ENCODE assay signal across 13 cellular contexts in genomic region chr5:172044631-172045314, GRCh38. TPM values are rescaled to one million over a fixed set of nuclear protein-coding genes. Genes with fewer than 3 reads are reported as not detected.
DNase-seq lines count a peak whose midpoint lies in the region; ATAC-seq lines count a peak whose summit lies in the region.
"Had no signal": no experiment of that assay in that cellular context is flagged by ENCODE, and none has a peak within 500 bp of the region (broad histone marks: within the 10 kb centered on the region; RNA-seq: fewer than 3 reads in every experiment).

No MANE protein-coding gene starts in this region.

- no peaks in the 10 kb centered on the region for H3K27me3 Mint-ChIP-seq in dendritic cell treated with granulocyte-macrophage colony-stimulating factor and Interleukin-4, amounts not matched to agents 40 ng/mL and 50 ng/mL, for 4 days
- H3K27me3 Mint-ChIP-seq in stimulated activated naive B cell treated with anti-CD40 and anti-IgM and Interleukin-4, amounts not matched to agents 10 μg/mL and 1 μg/mL and 100 μg/mL, for 72 hours: no peaks in the 10 kb centered on the region
- H3K27me3 Mint-ChIP-seq: activated CD4-positive, alpha-beta T cell treated with anti-CD3 and anti-CD28 coated beads, Interleukin-2, amount 10 ng/mL, durations not matched to agents 7 days and 5 days; progenitor cell of endocrine pancreas had no signal

- H3K4me1 Mint-ChIP-seq in dendritic cell treated with granulocyte-macrophage colony-stimulating factor and Interleukin-4, amounts not matched to agents 40 ng/mL and 50 ng/mL, for 4 days (ENCODE audit: low read depth): peaks cover 47% of the 10 kb centered on the region
- peaks cover 19 to 29% of the 10 kb centered on the region in 2 donors for H3K4me1 Mint-ChIP-seq in stimulated activated naive B cell treated with anti-CD40 and anti-IgM and Interleukin-4, amounts not matched to agents 10 μg/mL and 1 μg/mL and 100 μg/mL, for 72 hours

- no peak overlapping the region for H3K4me3 Mint-ChIP-seq in dendritic cell treated with granulocyte-macrophage colony-stimulating factor and Interleukin-4, amounts not matched to agents 40 ng/mL and 50 ng/mL, for 4 days
- no peak overlapping the region for H3K4me3 Mint-ChIP-seq in stimulated activated naive B cell treated with anti-CD40 and anti-IgM and Interleukin-4, amounts not matched to agents 10 μg/mL and 1 μg/mL and 100 μg/mL, for 72 hours
- H3K4me3 Mint-ChIP-seq: activated CD4-positive, alpha-beta T cell treated with anti-CD3 and anti-CD28 coated beads, Interleukin-2, amount 10 ng/mL, durations not matched to agents 7 days and 5 days; activated naive CD4-positive, alpha-beta T cell treated with anti-CD3 and anti-CD28 coated beads for 36 hours; T-helper 1 cell treated with Interleukin-12 subunit alpha and Interleukin-12 subunit beta and Interleukin-4 antibody, amounts not matched to agents 30 μg/mL and 1 μg/mL, for 36 hours had no signal

- peaks cover 73% of the 10 kb centered on the region for H3K36me3 Mint-ChIP-seq in dendritic cell treated with granulocyte-macrophage colony-stimulating factor and Interleukin-4, amounts not matched to agents 40 ng/mL and 50 ng/mL, for 4 days (ENCODE audit: low read depth)
- H3K36me3 Mint-ChIP-seq in stimulated activated naive B cell treated with anti-CD40 and anti-IgM and Interleukin-4, amounts not matched to agents 10 μg/mL and 1 μg/mL and 100 μg/mL, for 72 hours: peaks cover 21 to 57% of the 10 kb centered on the region in 2 donors

- intact Hi-C loops in cardiac septum (cut with DNase I) (no loop called here), Right ventricle myocardium inferior (cut with DNase I) (no loop called here)
- intact Hi-C loops in dendritic cell treated with granulocyte-macrophage colony-stimulating factor and Interleukin-4, amounts not matched to agents 40 ng/mL and 50 ng/mL, for 4 days (cut with micrococcal nuclease): no loop called here

- H3K27ac Mint-ChIP-seq in dendritic cell treated with granulocyte-macrophage colony-stimulating factor and Interleukin-4, amounts not matched to agents 40 ng/mL and 50 ng/mL, for 4 days: peak overlapping the region; percentile 49
- H3K27ac Mint-ChIP-seq in stimulated activated naive B cell treated with anti-CD40 and anti-IgM and Interleukin-4, amounts not matched to agents 10 μg/mL and 1 μg/mL and 100 μg/mL, for 72 hours: peak overlapping the region; percentile 76
- H3K27ac Mint-ChIP-seq: activated CD4-positive, alpha-beta T cell treated with anti-CD3 and anti-CD28 coated beads, Interleukin-2, amount 10 ng/mL, durations not matched to agents 7 days and 5 days; activated naive CD4-positive, alpha-beta T cell treated with anti-CD3 and anti-CD28 coated beads for 36 hours; progenitor cell of endocrine pancreas; T-helper 1 cell treated with Interleukin-12 subunit alpha and Interleukin-12 subunit beta and Interleukin-4 antibody, amounts not matched to agents 30 μg/mL and 1 μg/mL, for 36 hours had no signal

- ATAC-seq in Right ventricle myocardium inferior: no peak
- ATAC-seq in stimulated activated naive B cell treated with anti-CD40 and anti-IgM and Interleukin-4, amounts not matched to agents 10 μg/mL and 1 μg/mL and 100 μg/mL, for 72 hours (replicated peaks): peak; percentile 48 to 58

- peak; percentile 47 for DNase-seq in cardiac septum (ENCODE audit: low spot score)
- DNase-seq in Right ventricle myocardium inferior (ENCODE audit: missing footprints): no peak
- DNase-seq in NAMALWA (ENCODE audit: low spot score): peak; percentile 13
- no peak for DNase-seq in stimulated activated naive B cell treated with anti-CD40 and anti-IgM and Interleukin-4, amounts not matched to agents 10 μg/mL and 1 μg/mL and 100 μg/mL, for 72 hours
- DNase-seq in NCI-H1048 (lab: John Stamatoyannopoulos, UW): no peak
- DNase-seq in AG08396 (ENCODE audit: low spot score): no peak
- no peak for DNase-seq in cerebellum (ENCODE audit: low spot score)
- DNase-seq: activated CD4-positive, alpha-beta T cell treated with anti-CD3 and anti-CD28 coated beads, Interleukin-2, amount 10 ng/mL, durations not matched to agents 7 days and 5 days; activated naive CD4-positive, alpha-beta T cell treated with anti-CD3 and anti-CD28 coated beads for 36 hours; GDM1 had no signal

- no peaks in the 10 kb centered on the region for H3K9me3 Mint-ChIP-seq in dendritic cell treated with granulocyte-macrophage colony-stimulating factor and Interleukin-4, amounts not matched to agents 40 ng/mL and 50 ng/mL, for 4 days
- H3K9me3 Mint-ChIP-seq in stimulated activated naive B cell treated with anti-CD40 and anti-IgM and Interleukin-4, amounts not matched to agents 10 μg/mL and 1 μg/mL and 100 μg/mL, for 72 hours: no peaks in the 10 kb centered on the region
- H3K9me3 Mint-ChIP-seq: activated CD4-positive, alpha-beta T cell treated with anti-CD3 and anti-CD28 coated beads, Interleukin-2, amount 10 ng/mL, durations not matched to agents 7 days and 5 days; activated naive CD4-positive, alpha-beta T cell treated with anti-CD3 and anti-CD28 coated beads for 36 hours; T-helper 1 cell treated with Interleukin-12 subunit alpha and Interleukin-12 subunit beta and Interleukin-4 antibody, amounts not matched to agents 30 μg/mL and 1 μg/mL, for 36 hours had no signal

RNA-seq across cellular contexts. Expression of gene FBXW11, which starts 38.3 kb away (rescaled TPM):
- total RNA-seq in cardiac septum (94.4 TPM), Right ventricle myocardium inferior (63.0 TPM), cerebellum (91.2 TPM)

Comparison
In these comparisons a context has a peak if more than half of its experiments do, and no peak if none do; other contexts are left out.
1. DNase-seq: peak in cardiac septum (single experiment) and NAMALWA (single experiment); none in Right ventricle myocardium inferior (single experiment), stimulated activated naive B cell treated with anti-CD40 and anti-IgM and Interleukin-4, amounts not matched to agents 10 μg/mL and 1 μg/mL and 100 μg/mL, for 72 hours (single experiment), NCI-H1048 (single experiment), AG08396 (single experiment) and cerebellum (single experiment).